Comparison of ENCODE assay signal across 8 cellular contexts in genomic region chr19:35746087-35746462, GRCh38. TPM values are rescaled to one million over a fixed set of nuclear protein-coding genes. Genes with fewer than 3 reads are reported as not detected.
DNase-seq lines count a peak whose midpoint lies in the region; ATAC-seq and TF ChIP-seq lines count a peak whose summit lies in the region.

No MANE protein-coding gene starts in this region.

- H3K36me3 ChIP-seq in BLaER1 treated with 17β-estradiol and CSF1 and Interleukin-3, amounts not matched to agents 10 nM and 100 nM: peaks cover 0 to 11% (median 3%) of the 10 kb centered on the region in 11 experiments; a peak in 3 of 22 replicates
- H3K36me3 ChIP-seq in OCI-LY1 (ENCODE audit: insufficient read depth, low read length) (no peaks in the 10 kb centered on the region), endodermal cell (ENCODE audit: control insufficient read depth, insufficient read depth, low read length) (peaks cover 3% of the 10 kb centered on the region), neuron (ENCODE audit: insufficient read depth, low read length) (peaks cover 4% of the 10 kb centered on the region)

- TF ChIP-seq CTCF in OCI-LY1 (IDR thresholded peaks at IDR 0.05; ENCODE audit: low read length) (no peak), endodermal cell (conservative IDR thresholded peaks at IDR 0.05) (no peak)

- no peaks in the 10 kb centered on the region for H3K79me2 ChIP-seq in OCI-LY1 (ENCODE audit: insufficient read depth, low read length)

- peaks cover 10% of the 10 kb centered on the region for H3K4me1 Mint-ChIP-seq in endodermal cell

- peak overlapping the region; percentile 81 to 98 (median 94) for H3K27ac ChIP-seq in BLaER1 treated with 17β-estradiol and CSF1 and Interleukin-3, amounts not matched to agents 10 nM and 100 nM
- peak overlapping the region; percentile 57 for H3K27ac ChIP-seq in OCI-LY1 (ENCODE audit: low read depth, low read length, poor library complexity, severe bottlenecking)
- H3K27ac ChIP-seq in endodermal cell (ENCODE audit: low read depth, low read length): no peak overlapping the region

- peaks cover 62 to 82% (median 79%) of the 10 kb centered on the region in 10 experiments for H3K4me1 ChIP-seq in BLaER1 treated with 17β-estradiol and CSF1 and Interleukin-3, amounts not matched to agents 10 nM and 100 nM
- H3K4me1 ChIP-seq in OCI-LY1 (ENCODE audit: insufficient read depth, low read length, severe bottlenecking): peaks cover 63% of the 10 kb centered on the region
- no peaks in the 10 kb centered on the region for H3K4me1 ChIP-seq in endodermal cell (ENCODE audit: control insufficient read depth, insufficient read depth, low read length)
- H3K4me1 ChIP-seq in neuron (ENCODE audit: insufficient read depth, low read length): peaks cover 25% of the 10 kb centered on the region

- H2AFZ ChIP-seq in OCI-LY1 (ENCODE audit: low read length): no peak overlapping the region
- H2AFZ ChIP-seq in neuron (ENCODE audit: low read depth, low read length): peak overlapping the region; percentile 65

- no peaks in the 10 kb centered on the region for H3K9me2 ChIP-seq in OCI-LY1 (ENCODE audit: low read depth, low read length)

- H3K4me3 Mint-ChIP-seq in endodermal cell: peak overlapping the region; percentile 82

- peak overlapping the region; percentile 90 to 99 (median 95) for H3K4me2 ChIP-seq in BLaER1 treated with 17β-estradiol and CSF1 and Interleukin-3, amounts not matched to agents 10 nM and 100 nM
- H3K4me2 ChIP-seq in OCI-LY1 (ENCODE audit: low read length): peak overlapping the region; percentile 87

- peaks cover 9% of the 10 kb centered on the region for H3K36me3 Mint-ChIP-seq in endodermal cell (ENCODE audit: low read depth)

- no peaks in the 10 kb centered on the region for H3K27me3 ChIP-seq in BLaER1 treated with 17β-estradiol and CSF1 and Interleukin-3, amounts not matched to agents 10 nM and 100 nM
- H3K27me3 ChIP-seq in OCI-LY1 (ENCODE audit: insufficient read depth, low read length) (no peaks in the 10 kb centered on the region), endodermal cell (ENCODE audit: control insufficient read depth, insufficient read depth, low read length, poor library complexity, severe bottlenecking) (no peaks in the 10 kb centered on the region), neuron (ENCODE audit: insufficient read depth, low read length) (no peaks in the 10 kb centered on the region)

- H3F3A ChIP-seq in OCI-LY1 (ENCODE audit: insufficient read depth, low read length): no peaks in the 10 kb centered on the region

- no peak for DNase-seq in endodermal cell
- DNase-seq in NCI-H2081 (lab: John Stamatoyannopoulos, UW): no peak
- DNase-seq in ACHN: no peak

- no peaks in the 10 kb centered on the region for H3K9me3 Mint-ChIP-seq in endodermal cell

- no peaks in the 10 kb centered on the region for H3K27me3 Mint-ChIP-seq in endodermal cell (ENCODE audit: insufficient read depth)

- in situ Hi-C loops in ACHN (cut with HindIII; ENCODE audit: low pct_ligation_motif_present, low pct_unique_long_range_greater_than_20kb, low sequenced_read_pairs): no loop called here

- ATAC-seq in HG03039 (IDR thresholded peaks at IDR 0.05; ENCODE audit: unreplicated experiment) (no peak), GM19324 (IDR thresholded peaks at IDR 0.05; ENCODE audit: low FRiP score, unreplicated experiment) (no peak)

- H4K20me1 ChIP-seq in BLaER1 treated with 17β-estradiol and CSF1 and Interleukin-3, amounts not matched to agents 10 nM and 100 nM: no peaks in the 10 kb centered on the region
- H4K20me1 ChIP-seq in OCI-LY1 (ENCODE audit: insufficient read depth, low read length): no peaks in the 10 kb centered on the region

- peak overlapping the region; percentile 100 for H3K27ac Mint-ChIP-seq in endodermal cell

- H3K9ac ChIP-seq in BLaER1 treated with 17β-estradiol and CSF1 and Interleukin-3, amounts not matched to agents 10 nM and 100 nM: peak overlapping the region; percentile 85 to 97 (median 93)
- H3K9ac ChIP-seq in OCI-LY1 (ENCODE audit: low read length) (peak overlapping the region; percentile 90), endodermal cell (ENCODE audit: extremely low read depth, low read length, poor library complexity, severe bottlenecking) (peak overlapping the region; percentile 99)

- 4 to 24% methylated on average over 3 to 4 of the region's 4 CpGs for WGBS in endodermal cell (ENCODE audit: insufficient coverage in 1 of 2, insufficient read length in 1 of 2), 2 experiments

- H3K9me3 ChIP-seq in BLaER1 treated with 17β-estradiol and CSF1 and Interleukin-3, amounts not matched to agents 10 nM and 100 nM (replicated peaks in 1 of 11): peaks cover 0 to 6% (median 0%) of the 10 kb centered on the region in 11 experiments; a peak in 2 of 22 replicates
- H3K9me3 ChIP-seq in OCI-LY1 (ENCODE audit: low read length) (no peaks in the 10 kb centered on the region), endodermal cell (ENCODE audit: control insufficient read depth, low read length) (no peaks in the 10 kb centered on the region), neuron (ENCODE audit: low read length) (no peaks in the 10 kb centered on the region)

- H3K4me3 ChIP-seq in BLaER1 treated with 17β-estradiol and CSF1 and Interleukin-3, amounts not matched to agents 10 nM and 100 nM: peak overlapping the region; percentile 74 to 98 (median 88)
- H3K4me3 ChIP-seq in OCI-LY1 (ENCODE audit: low read depth, low read length, poor library complexity, severe bottlenecking): peak overlapping the region; percentile 91
- peak overlapping the region; percentile 98 for H3K4me3 ChIP-seq in endodermal cell (ENCODE audit: low read length)
- peak overlapping the region; percentile 87 for H3K4me3 ChIP-seq in neuron (ENCODE audit: low read length)

RNA-seq across cellular contexts. Expression of gene PSENEN, which starts 0.6 kb away (rescaled TPM):
- 100 to 1,000 TPM; 101 to 109 TPM for total RNA-seq in endodermal cell
- 76.8 TPM for polyA plus RNA-seq in endodermal cell (2013, experiment 1 of 2)
- 65.3 TPM for polyA plus RNA-seq in endodermal cell (2013, experiment 2 of 2)

RNA-seq across cellular contexts. Expression of gene U2AF1L4, which starts 0.9 kb away (rescaled TPM):
- total RNA-seq in endodermal cell: 10 to 100 TPM; 17.3 to 23.2 TPM
- polyA plus RNA-seq in endodermal cell (2013, experiment 1 of 2): 20.7 TPM
- 16.6 TPM for polyA plus RNA-seq in endodermal cell (2013, experiment 2 of 2)

RNA-seq across cellular contexts. Expression of gene LIN37, which starts 2.3 kb away (rescaled TPM):
- 1 to 10 TPM; 6.6 to 7.6 TPM for total RNA-seq in endodermal cell
- polyA plus RNA-seq in endodermal cell (2013, experiment 1 of 2): 11.6 TPM
- polyA plus RNA-seq in endodermal cell (2013, experiment 2 of 2): 10.4 TPM

RNA-seq across cellular contexts. Expression of gene IGFLR1, which starts 3.8 kb away (rescaled TPM):
- 1 to 10 TPM; 4.6 to 7.1 TPM for total RNA-seq in endodermal cell
- polyA plus RNA-seq in endodermal cell (2013, experiment 1 of 2): 9.0 TPM
- 6.1 TPM for polyA plus RNA-seq in endodermal cell (2013, experiment 2 of 2)

RNA-seq across cellular contexts. Expression of gene HSPB6, which starts 10.8 kb away (rescaled TPM):
- under 1 TPM; 0.33 to 0.90 TPM for total RNA-seq in endodermal cell
- 0.36 TPM for polyA plus RNA-seq in endodermal cell (2013, experiment 1 of 2)
- 0.62 TPM for polyA plus RNA-seq in endodermal cell (2013, experiment 2 of 2)
